Comparison of ENCODE assay signal across 9 cellular contexts in genomic region chr2:127218843-127219715, GRCh38. TPM values are rescaled to one million over a fixed set of nuclear protein-coding genes. Genes with fewer than 3 reads are reported as not detected.
DNase-seq lines count a peak whose midpoint lies in the region; ATAC-seq and TF ChIP-seq lines count a peak whose summit lies in the region.
"Had no signal": no experiment of that assay in that cellular context is flagged by ENCODE, and none has a peak within 500 bp of the region (broad histone marks: within the 10 kb centered on the region; RNA-seq: fewer than 3 reads in every experiment).

No MANE protein-coding gene starts in this region.

- peaks cover 55 to 67% (median 65%) of the 10 kb centered on the region in 3 donors for H3K27me3 Mint-ChIP-seq in naive B cell

- peak overlapping the region in 1 of 6 donors; percentile 91 for H3K27ac Mint-ChIP-seq in naive B cell

- H3K4me3 ChIP-seq in A673 (ENCODE audit: low read depth, low read length, poor library complexity, severe bottlenecking): peak overlapping the region; percentile 88
- H3K4me3 ChIP-seq in MG63: peak overlapping the region; percentile 40
- peak overlapping the region; percentile 35 for H3K4me3 ChIP-seq in effector memory CD4-positive, alpha-beta T cell (ENCODE audit: insufficient read depth, low read depth, low read length, poor library complexity, severe bottlenecking)

- POLR2A ChIA-PET in A673 (lab: Charles Lee; ENCODE audit: low non-redundant PET): no interaction called here

- intact Hi-C loops in A673 (cut with micrococcal nuclease; ENCODE audit: unreplicated experiment): no loop called here

- H3K36me3 ChIP-seq in A673 (ENCODE audit: insufficient read depth, low read length, poor library complexity, severe bottlenecking) (no peaks in the 10 kb centered on the region), MG63 (no peaks in the 10 kb centered on the region)
- H3K36me3 ChIP-seq in effector memory CD4-positive, alpha-beta T cell (ENCODE audit: control insufficient read depth, insufficient read depth, low read length): no peaks in the 10 kb centered on the region

- CTCF ChIA-PET in A673 (lab: Charles Lee): interaction anchor here (0.9 kb wide), 1 partner anchor 22 kb away, joined by 6 read pairs; no protein-coding TSS in a partner anchor

- H3K27me3 ChIP-seq in A673 (replicated peaks; ENCODE audit: insufficient read depth, low read depth, low read length, poor library complexity) (no peaks in the 10 kb centered on the region), MG63 (peaks cover 3% of the 10 kb centered on the region)
- H3K27me3 ChIP-seq in effector memory CD4-positive, alpha-beta T cell (replicated peaks; ENCODE audit: control insufficient read depth, insufficient read depth, low read length, poor library complexity, severe bottlenecking): peaks cover 42% of the 10 kb centered on the region

- H3K4me3 Mint-ChIP-seq in naive B cell: peak overlapping the region in 7 of 8 donors; percentile 69 to 92 (median 77)

- BruUV-seq in A673 (replicated peaks; lab: Mats Ljungman, UMichigan): no TSS peak

- no peak for TF ChIP-seq CTCF in A673 (conservative IDR thresholded peaks at IDR 0.05; ENCODE audit: low read depth, low read length)

- H3K36me3 Mint-ChIP-seq in naive B cell: peaks cover 0 to 22% of the 10 kb centered on the region in 2 donors

- peaks cover 18 to 26% (median 22%) of the 10 kb centered on the region in 3 donors for H3K4me1 Mint-ChIP-seq in naive B cell

- DNase-seq in A673 (ENCODE audit: low spot score) (peak; percentile 26), MG63 (no peak), naive B cell (no peak), NCI-H2081 (lab: John Stamatoyannopoulos, UW) (no peak), COLO829 (ENCODE audit: low spot score) (no peak), occipital lobe (lab: John Stamatoyannopoulos, UW) (no peak), SKM-1 (lab: John Stamatoyannopoulos, UW; ENCODE audit: unreplicated experiment) (no peak)
- DNase-seq in effector memory CD4-positive, alpha-beta T cell: no peak
- DNase-seq: NCI-H446 treated with DMSO at 0.1 percent for 48 hours had no signal

- H3K4me1 ChIP-seq in A673 (ENCODE audit: insufficient read depth, low read length, poor library complexity, severe bottlenecking): peaks cover 6% of the 10 kb centered on the region
- H3K4me1 ChIP-seq in effector memory CD4-positive, alpha-beta T cell (ENCODE audit: control insufficient read depth, insufficient read depth, low read length, poor library complexity, severe bottlenecking): peaks cover 18% of the 10 kb centered on the region

- H3K9me3 Mint-ChIP-seq in naive B cell: peaks cover 5 to 22% (median 10%) of the 10 kb centered on the region in 7 donors

- no peaks in the 10 kb centered on the region for H3K9me3 ChIP-seq in A673 (ENCODE audit: low read depth, low read length, poor library complexity, severe bottlenecking)
- peaks cover 3% of the 10 kb centered on the region; the same call in 1 of the 2 replicates for H3K9me3 ChIP-seq in MG63
- no peaks in the 10 kb centered on the region for H3K9me3 ChIP-seq in effector memory CD4-positive, alpha-beta T cell (ENCODE audit: control insufficient read depth, low read length)

- peak overlapping the region; percentile 59 for H3K27ac ChIP-seq in A673 (ENCODE audit: low read depth, low read length, poor library complexity, severe bottlenecking)
- H3K27ac ChIP-seq in effector memory CD4-positive, alpha-beta T cell (ENCODE audit: insufficient read depth, low read length, poor library complexity, severe bottlenecking): no peak overlapping the region

- peak in 1 of 2 donors; percentile 26 for ATAC-seq in naive B cell (ENCODE audit: low read depth in 2 of 2)

RNA-seq across cellular contexts. Expression of gene CYP27C1, which starts 1.0 kb away (rescaled TPM):
- total RNA-seq in A673 (2021) (3.0 and 4.2 TPM in 2 replicates), occipital lobe (2.2 TPM)
- not detected in 2 replicates for total RNA-seq in MG63 (2014; rRNA removed; shearing (Covaris generic); ENCODE audit: low replicate concordance)
- not detected for polyA plus RNA-seq in naive B cell (ENCODE audit: low read depth in 6 of 6)

Comparison
In these comparisons a context has a peak if more than half of its experiments do, and no peak if none do; other contexts are left out.
1. H3K4me3 ChIP-seq: peak in every context shown above with its lines; median percentile 88 in A673; 40 in MG63; 35 in effector memory CD4-positive, alpha-beta T cell.